ENCODE assay signal across 8 cellular contexts in genomic region chr2:189210250-189211075, GRCh38. TPM values are rescaled to one million over a fixed set of nuclear protein-coding genes. Genes with fewer than 3 reads are reported as not detected.
DNase-seq lines count a peak whose midpoint lies in the region; ATAC-seq and TF ChIP-seq lines count a peak whose summit lies in the region.

No MANE protein-coding gene starts in this region.

- no peaks in the 10 kb centered on the region for H3K27me3 Mint-ChIP-seq in MCF 10A (ENCODE audit: insufficient read depth, unreplicated experiment)
- no peaks in the 10 kb centered on the region for H3K27me3 Mint-ChIP-seq in CD4-positive, alpha-beta T cell

- DNase-seq in A172 (ENCODE audit: low spot score): peak; percentile 94
- peak; percentile 71 for DNase-seq in HS-27A (ENCODE audit: low read depth)
- DNase-seq in MCF 10A (ENCODE audit: unreplicated experiment): peak; percentile 81
- DNase-seq in mesenchymal stem cell: peak; percentile 96
- DNase-seq in CD4-positive, alpha-beta T cell: no peak
- no peak for DNase-seq in activated CD8-positive, alpha-beta memory T cell treated with anti-CD3 and anti-CD28 coated beads for 24 hours

- POLR2A ChIA-PET in MCF 10A (lab: Yijun Ruan, JAX): interaction anchor here (0.6 to 4.3 kb wide), 17 partner anchors 9 to 932 kb away, joined by 3 to 26 read pairs (median 4); no protein-coding TSS in a partner anchor
- POLR2A ChIA-PET in CD4-positive, alpha-beta T cell (lab: Charles Lee): no interaction called here

- no peak overlapping the region for H2BK15ac ChIP-seq in mesenchymal stem cell (ENCODE audit: low read depth, poor library complexity, severe bottlenecking)

- H3K9ac ChIP-seq in mesenchymal stem cell (ENCODE audit: low read length): peak overlapping the region; percentile 95

- no TSS peak for BruUV-seq in MCF 10A (replicated peaks; lab: Mats Ljungman, UMichigan)

- no peak for ATAC-seq in CD4-positive, alpha-beta T cell (ENCODE audit: poor library complexity)
- ATAC-seq in GM19463 (IDR thresholded peaks at IDR 0.05; ENCODE audit: unreplicated experiment) (no peak), HG03521 (IDR thresholded peaks at IDR 0.05; ENCODE audit: unreplicated experiment) (no peak)

- no peaks in the 10 kb centered on the region for H3K36me3 ChIP-seq in mesenchymal stem cell (ENCODE audit: control insufficient read depth in 1 of 2, insufficient read depth in 2 of 2, low read depth in 1 of 2, low read length in 2 of 2)

- no peak overlapping the region for H2BK12ac ChIP-seq in mesenchymal stem cell (ENCODE audit: low read length in 2 of 2)

- H2AK5ac ChIP-seq in mesenchymal stem cell (ENCODE audit: low read length, severe bottlenecking): no peak overlapping the region

- peaks cover 1% of the 10 kb centered on the region for H3K79me1 ChIP-seq in mesenchymal stem cell (replicated peaks; ENCODE audit: low read length, poor library complexity, severe bottlenecking)

- H3K27ac Mint-ChIP-seq in MCF 10A (ENCODE audit: low read depth, unreplicated experiment): peak overlapping the region; percentile 94
- H3K27ac Mint-ChIP-seq in CD4-positive, alpha-beta T cell: no peak overlapping the region

- H3K4me3 Mint-ChIP-seq in MCF 10A (ENCODE audit: unreplicated experiment): peak overlapping the region; percentile 8
- H3K4me3 Mint-ChIP-seq in CD4-positive, alpha-beta T cell: no peak overlapping the region

- H3K4me1 Mint-ChIP-seq in MCF 10A (ENCODE audit: insufficient read depth, unreplicated experiment): peaks cover 16% of the 10 kb centered on the region
- no peaks in the 10 kb centered on the region for H3K4me1 Mint-ChIP-seq in CD4-positive, alpha-beta T cell (ENCODE audit: low read depth)

- intact Hi-C loops in MCF 10A (cut with micrococcal nuclease): loop anchor here (1.0 kb wide), 1 partner anchor 78 kb away; no protein-coding TSS in a partner anchor
- intact Hi-C loops in CD4-positive, alpha-beta T cell (cut with DNase I, micrococcal nuclease): no loop called here

- H4K91ac ChIP-seq in mesenchymal stem cell (ENCODE audit: low read length): no peak overlapping the region

- H3K36me3 Mint-ChIP-seq in MCF 10A (ENCODE audit: insufficient read depth, unreplicated experiment): no peaks in the 10 kb centered on the region
- no peaks in the 10 kb centered on the region for H3K36me3 Mint-ChIP-seq in CD4-positive, alpha-beta T cell (ENCODE audit: low read depth)

- no peaks in the 10 kb centered on the region for H3K27me3 ChIP-seq in mesenchymal stem cell (ENCODE audit: control insufficient read depth in 1 of 2, insufficient read depth in 1 of 2, low read length in 2 of 2)
- no peaks in the 10 kb centered on the region for H3K27me3 ChIP-seq in CD4-positive, alpha-beta T cell (ENCODE audit: control insufficient read depth, insufficient read depth, low read length)

- no peak overlapping the region for H2AFZ ChIP-seq in mesenchymal stem cell (ENCODE audit: low read depth, low read length)

- WGBS in mesenchymal stem cell: 0% methylated on average over 4 of the region's 7 CpGs

- no peak for TF ChIP-seq CTCF in MCF 10A (IDR thresholded peaks at IDR 0.05; ENCODE audit: unreplicated experiment)
- TF ChIP-seq CTCF in CD4-positive, alpha-beta T cell (IDR thresholded peaks at IDR 0.05): no peak

- H3K18ac ChIP-seq in mesenchymal stem cell (ENCODE audit: low read depth in 1 of 2, low read length in 2 of 2): no peak overlapping the region

- H3K4me1 ChIP-seq in mesenchymal stem cell (ENCODE audit: control insufficient read depth, insufficient read depth, low read depth, low read length): no peaks in the 10 kb centered on the region

- H2BK120ac ChIP-seq in mesenchymal stem cell (ENCODE audit: low read depth, low read length): no peak overlapping the region

- CTCF ChIA-PET in MCF 10A (lab: Yijun Ruan, JAX): interaction anchor here (0.6 to 1.2 kb wide), 3 partner anchors 19 to 685 kb away, joined by 3 to 4 read pairs (median 4); no protein-coding TSS in a partner anchor
- CTCF ChIA-PET in CD4-positive, alpha-beta T cell (lab: Charles Lee): no interaction called here

- H3K4ac ChIP-seq in mesenchymal stem cell (ENCODE audit: low read depth in 1 of 2, low read length in 2 of 2): no peak overlapping the region

- peak overlapping the region; percentile 90 for H3K27ac ChIP-seq in mesenchymal stem cell (ENCODE audit: low read length, poor library complexity, severe bottlenecking)
- no peak overlapping the region for H3K27ac ChIP-seq in CD4-positive, alpha-beta T cell (ENCODE audit: low read depth, low read length)

- no peak overlapping the region for H3K23ac ChIP-seq in mesenchymal stem cell (ENCODE audit: low read length in 2 of 2)

- H4K8ac ChIP-seq in mesenchymal stem cell (ENCODE audit: low read length): no peak overlapping the region

- peak overlapping the region in 1 of 2 experiments; percentile 66 for H3K4me3 ChIP-seq in mesenchymal stem cell (ENCODE audit: insufficient read depth in 1 of 2, low read depth in 1 of 2, low read length in 2 of 2)

- no peaks in the 10 kb centered on the region for H3K9me3 Mint-ChIP-seq in MCF 10A (ENCODE audit: unreplicated experiment)
- H3K9me3 Mint-ChIP-seq in CD4-positive, alpha-beta T cell: no peaks in the 10 kb centered on the region

- H2BK5ac ChIP-seq in mesenchymal stem cell (ENCODE audit: low read depth, low read length, poor library complexity, severe bottlenecking): peak overlapping the region; percentile 77

- peak overlapping the region; percentile 23 for H3K4me2 ChIP-seq in mesenchymal stem cell (ENCODE audit: low read length, poor library complexity, severe bottlenecking)

- no peak overlapping the region for H3K14ac ChIP-seq in mesenchymal stem cell (ENCODE audit: low read length in 2 of 2)

- H3K9me3 ChIP-seq in mesenchymal stem cell (ENCODE audit: control insufficient read depth, low read length): no peaks in the 10 kb centered on the region
- no peaks in the 10 kb centered on the region for H3K9me3 ChIP-seq in CD4-positive, alpha-beta T cell (ENCODE audit: control insufficient read depth, low read length)

RNA-seq across cellular contexts. Expression of gene COL5A2, which starts 30.9 kb away (rescaled TPM):
- total RNA-seq in A172 (2014; rRNA removed; shearing (Covaris generic)): 955 and 1,017 TPM in 2 replicates
- total RNA-seq in MCF 10A (2022): 7.4 and 9.3 TPM in 2 replicates
- polyA plus RNA-seq in mesenchymal stem cell (2013, experiment 1 of 2): 506 TPM
- polyA plus RNA-seq in mesenchymal stem cell (2013, experiment 2 of 2): 508 TPM
- under 1 TPM; 0.25 to 0.77 TPM for total RNA-seq in CD4-positive, alpha-beta T cell

Comparison
In these comparisons a context has a peak if more than half of its experiments do, and no peak if none do; other contexts are left out.
1. DNase-seq: peak in A172 (single experiment), HS-27A (single experiment), MCF 10A (single experiment) and mesenchymal stem cell (single experiment); none in CD4-positive, alpha-beta T cell (0 of 10) and activated CD8-positive, alpha-beta memory T cell treated with anti-CD3 and anti-CD28 coated beads for 24 hours (single experiment).
2. RNA of gene COL5A2, which starts 30.9 kb away (total RNA-seq): 955 to 1,017 TPM in A172; 7.4 to 9.3 TPM in MCF 10A and 0.25 to 0.77 TPM in CD4-positive, alpha-beta T cell; every median in the first group is over 10 times any median in the second.